ENCODE assay signal across 3 cellular contexts in the genomic region with DNA sequence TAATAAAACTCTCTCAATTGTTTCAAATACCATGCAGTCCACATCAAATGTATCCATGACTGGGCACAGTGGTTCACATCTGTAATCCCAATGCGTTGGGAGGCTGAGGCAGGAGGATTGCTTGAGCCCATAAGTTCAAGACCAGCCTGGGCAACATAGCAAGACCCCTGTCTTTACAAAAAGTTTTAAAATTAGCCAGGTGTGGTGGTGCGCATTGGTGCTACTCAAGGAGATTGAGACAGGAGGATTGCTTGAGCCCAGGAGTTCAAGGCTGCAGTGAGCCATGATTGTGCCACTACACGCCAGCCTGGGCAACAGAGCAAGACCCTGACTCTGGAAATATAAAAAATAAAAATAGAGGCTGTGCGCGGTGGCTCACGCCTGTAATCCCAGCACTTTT.
TF ChIP-seq lines count a peak whose summit lies in the region.

No MANE protein-coding gene starts in this region.

TF ChIP-seq in A549, 52 proteins besides CTCF, POLR2A, EP300 and RAD21:
- TF ChIP-seq MAFK (IDR thresholded peaks at IDR 0.05; ENCODE audit: partially characterized antibody): no peak

TF ChIP-seq in HEK293, 187 proteins besides CTCF, POLR2A, EP300 and RAD21:
- TF ChIP-seq, protein P1, sequence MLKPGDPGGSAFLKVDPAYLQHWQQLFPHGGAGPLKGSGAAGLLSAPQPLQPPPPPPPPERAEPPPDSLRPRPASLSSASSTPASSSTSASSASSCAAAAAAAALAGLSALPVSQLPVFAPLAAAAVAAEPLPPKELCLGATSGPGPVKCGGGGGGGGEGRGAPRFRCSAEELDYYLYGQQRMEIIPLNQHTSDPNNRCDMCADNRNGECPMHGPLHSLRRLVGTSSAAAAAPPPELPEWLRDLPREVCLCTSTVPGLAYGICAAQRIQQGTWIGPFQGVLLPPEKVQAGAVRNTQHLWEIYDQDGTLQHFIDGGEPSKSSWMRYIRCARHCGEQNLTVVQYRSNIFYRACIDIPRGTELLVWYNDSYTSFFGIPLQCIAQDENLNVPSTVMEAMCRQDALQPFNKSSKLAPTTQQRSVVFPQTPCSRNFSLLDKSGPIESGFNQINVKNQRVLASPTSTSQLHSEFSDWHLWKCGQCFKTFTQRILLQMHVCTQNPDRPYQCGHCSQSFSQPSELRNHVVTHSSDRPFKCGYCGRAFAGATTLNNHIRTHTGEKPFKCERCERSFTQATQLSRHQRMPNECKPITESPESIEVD (tag by site-specific recombination; IDR thresholded peaks at IDR 0.05): no peak
- TF ChIP-seq ZNF121 (tag by site-specific recombination; IDR thresholded peaks at IDR 0.05): peak; percentile 100
- TF ChIP-seq ZBTB1 (tag by site-specific recombination; IDR thresholded peaks at IDR 0.05): no peak
- TF ChIP-seq TCF7L2 (IDR thresholded peaks at IDR 0.05; ENCODE audit: borderline replicate concordance, low read depth, low read length): no peak
- TF ChIP-seq GFI1B (tag by site-specific recombination; IDR thresholded peaks at IDR 0.05): no peak
- TF ChIP-seq ZNF266 (tag by site-specific recombination; IDR thresholded peaks at IDR 0.05; ENCODE audit: low read depth): no peak
- no peak for TF ChIP-seq GLIS1 (tag by site-specific recombination; IDR thresholded peaks at IDR 0.05)
TF ChIP-seq in HEK293: peak in this region for 1.

TF ChIP-seq in K562, 482 proteins besides CTCF, POLR2A, EP300 and RAD21:
- TF ChIP-seq SMARCA4 (IDR thresholded peaks at IDR 0.05): no peak
- TF ChIP-seq BDP1 (IDR thresholded peaks at IDR 0.05; ENCODE audit: insufficient read depth, insufficient read length): no peak
- TF ChIP-seq BRD9 (IDR thresholded peaks at IDR 0.05; ENCODE audit: low read depth, partially characterized antibody): no peak
- TF ChIP-seq ZNF121 (CRISPR knock-in tag; conservative IDR thresholded peaks at IDR 0.05): peak; percentile 76
